ENCODE assay signal across 1 cellular context in genomic region chr10:3766046-3766761, GRCh38.
TF ChIP-seq lines count a peak whose summit lies in the region.

No MANE protein-coding gene starts in this region.

TF ChIP-seq in HepG2, 621 proteins besides CTCF, POLR2A, EP300 and RAD21 (continued from another document and continues in another):
- TF ChIP-seq SATB2 (CRISPR knock-in tag; IDR thresholded peaks at IDR 0.05) (no peak), PRMT3 (CRISPR knock-in tag; IDR thresholded peaks at IDR 0.05; ENCODE audit: borderline replicate concordance, low read depth) (no peak), ZNF367 (CRISPR knock-in tag; IDR thresholded peaks at IDR 0.05; ENCODE audit: borderline replicate concordance) (no peak), ZNF350 (CRISPR knock-in tag; IDR thresholded peaks at IDR 0.05; ENCODE audit: borderline replicate concordance, low read depth) (peak; percentile 61; the same call in 1 of the 2 replicates), GFI1 (CRISPR knock-in tag; IDR thresholded peaks at IDR 0.05; ENCODE audit: borderline replicate concordance) (no peak), FOSL2 (CRISPR knock-in tag; IDR thresholded peaks at IDR 0.05) (peak; percentile 69), NR2F2 (IDR thresholded peaks at IDR 0.05; ENCODE audit: borderline replicate concordance, low read depth) (no peak), ZNF558 (CRISPR knock-in tag; IDR thresholded peaks at IDR 0.05; ENCODE audit: borderline replicate concordance) (no peak), NBN (conservative IDR thresholded peaks at IDR 0.05) (no peak), ZNF710 (CRISPR knock-in tag; IDR thresholded peaks at IDR 0.05; ENCODE audit: borderline replicate concordance) (peak; percentile 55; the same call in 1 of the 2 replicates), UBTF (CRISPR knock-in tag; IDR thresholded peaks at IDR 0.05) (peak; percentile 65), ZNF329 (CRISPR knock-in tag; IDR thresholded peaks at IDR 0.05; ENCODE audit: low read depth) (no peak), ZNF383 (CRISPR knock-in tag; IDR thresholded peaks at IDR 0.05; ENCODE audit: borderline replicate concordance) (no peak), ZBTB43 (CRISPR knock-in tag; conservative IDR thresholded peaks at IDR 0.05) (peak; percentile 91; the same call in 1 of the 2 replicates), FOXJ3 (CRISPR knock-in tag; IDR thresholded peaks at IDR 0.05; ENCODE audit: borderline replicate concordance) (peak; percentile 28; the same call in 1 of the 2 replicates), MTA3 (CRISPR knock-in tag; IDR thresholded peaks at IDR 0.05) (no peak), TBX3 (IDR thresholded peaks at IDR 0.05; ENCODE audit: borderline replicate concordance) (no peak), SMAD3 (CRISPR knock-in tag; IDR thresholded peaks at IDR 0.05) (0 out of 2 replicates have a peak, but pooled peaks have one; percentile 49), AHDC1 (CRISPR knock-in tag; IDR thresholded peaks at IDR 0.05; ENCODE audit: borderline replicate concordance) (peak; percentile 95), ZNF569 (CRISPR knock-in tag; IDR thresholded peaks at IDR 0.05; ENCODE audit: borderline replicate concordance) (no peak), ZNF609 (CRISPR knock-in tag; IDR thresholded peaks at IDR 0.05; ENCODE audit: borderline replicate concordance) (peak; percentile 83; the same call in 1 of the 2 replicates), ISL2 (CRISPR knock-in tag; IDR thresholded peaks at IDR 0.05) (0 out of 2 replicates have a peak, but pooled peaks have one; percentile 54), ZNF678 (CRISPR knock-in tag; IDR thresholded peaks at IDR 0.05) (no peak), ARNT (IDR thresholded peaks at IDR 0.05) (no peak), ZNF414 (CRISPR knock-in tag; IDR thresholded peaks at IDR 0.05) (no peak), RBFOX2 (IDR thresholded peaks at IDR 0.05; ENCODE audit: low read depth, low read length) (0 out of 2 replicates have a peak, but pooled peaks have one; percentile 45), SPEN (CRISPR knock-in tag; IDR thresholded peaks at IDR 0.05; ENCODE audit: low read depth) (peak; percentile 73; the same call in 1 of the 2 replicates), ZNF776 (CRISPR knock-in tag; IDR thresholded peaks at IDR 0.05) (no peak), HOXD1 (CRISPR knock-in tag; IDR thresholded peaks at IDR 0.05) (no peak), ZNF816 (CRISPR knock-in tag; IDR thresholded peaks at IDR 0.05; ENCODE audit: borderline replicate concordance) (no peak), FOXK1 (CRISPR knock-in tag; IDR thresholded peaks at IDR 0.05; ENCODE audit: borderline replicate concordance, low read depth) (peak; percentile 84; the same call in 1 of the 2 replicates), BCL6 (CRISPR knock-in tag; IDR thresholded peaks at IDR 0.05) (peak; percentile 68), ZNF629 (CRISPR knock-in tag; conservative IDR thresholded peaks at IDR 0.05) (no peak), ZNF547 (CRISPR knock-in tag; IDR thresholded peaks at IDR 0.05) (no peak), POGZ (CRISPR knock-in tag; IDR thresholded peaks at IDR 0.05) (peak; percentile 35; the same call in 1 of the 2 replicates), ELF3 (CRISPR knock-in tag; IDR thresholded peaks at IDR 0.05) (peak; percentile 77)
- TF ChIP-seq, protein P1, sequence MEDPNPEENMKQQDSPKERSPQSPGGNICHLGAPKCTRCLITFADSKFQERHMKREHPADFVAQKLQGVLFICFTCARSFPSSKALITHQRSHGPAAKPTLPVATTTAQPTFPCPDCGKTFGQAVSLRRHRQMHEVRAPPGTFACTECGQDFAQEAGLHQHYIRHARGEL (CRISPR knock-in tag; IDR thresholded peaks at IDR 0.05), result no peak
- TF ChIP-seq, protein P2, sequence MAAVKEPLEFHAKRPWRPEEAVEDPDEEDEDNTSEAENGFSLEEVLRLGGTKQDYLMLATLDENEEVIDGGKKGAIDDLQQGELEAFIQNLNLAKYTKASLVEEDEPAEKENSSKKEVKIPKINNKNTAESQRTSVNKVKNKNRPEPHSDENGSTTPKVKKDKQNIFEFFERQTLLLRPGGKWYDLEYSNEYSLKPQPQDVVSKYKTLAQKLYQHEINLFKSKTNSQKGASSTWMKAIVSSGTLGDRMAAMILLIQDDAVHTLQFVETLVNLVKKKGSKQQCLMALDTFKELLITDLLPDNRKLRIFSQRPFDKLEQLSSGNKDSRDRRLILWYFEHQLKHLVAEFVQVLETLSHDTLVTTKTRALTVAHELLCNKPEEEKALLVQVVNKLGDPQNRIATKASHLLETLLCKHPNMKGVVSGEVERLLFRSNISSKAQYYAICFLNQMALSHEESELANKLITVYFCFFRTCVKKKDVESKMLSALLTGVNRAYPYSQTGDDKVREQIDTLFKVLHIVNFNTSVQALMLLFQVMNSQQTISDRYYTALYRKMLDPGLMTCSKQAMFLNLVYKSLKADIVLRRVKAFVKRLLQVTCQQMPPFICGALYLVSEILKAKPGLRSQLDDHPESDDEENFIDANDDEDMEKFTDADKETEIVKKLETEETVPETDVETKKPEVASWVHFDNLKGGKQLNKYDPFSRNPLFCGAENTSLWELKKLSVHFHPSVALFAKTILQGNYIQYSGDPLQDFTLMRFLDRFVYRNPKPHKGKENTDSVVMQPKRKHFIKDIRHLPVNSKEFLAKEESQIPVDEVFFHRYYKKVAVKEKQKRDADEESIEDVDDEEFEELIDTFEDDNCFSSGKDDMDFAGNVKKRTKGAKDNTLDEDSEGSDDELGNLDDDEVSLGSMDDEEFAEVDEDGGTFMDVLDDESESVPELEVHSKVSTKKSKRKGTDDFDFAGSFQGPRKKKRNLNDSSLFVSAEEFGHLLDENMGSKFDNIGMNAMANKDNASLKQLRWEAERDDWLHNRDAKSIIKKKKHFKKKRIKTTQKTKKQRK (IDR thresholded peaks at IDR 0.05; ENCODE audit: low read length), result no peak
- TF ChIP-seq, protein P3, sequence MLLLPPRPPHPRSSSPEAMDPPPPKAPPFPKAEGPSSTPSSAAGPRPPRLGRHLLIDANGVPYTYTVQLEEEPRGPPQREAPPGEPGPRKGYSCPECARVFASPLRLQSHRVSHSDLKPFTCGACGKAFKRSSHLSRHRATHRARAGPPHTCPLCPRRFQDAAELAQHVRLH (CRISPR knock-in tag; IDR thresholded peaks at IDR 0.05; ENCODE audit: borderline replicate concordance, low read depth), result no peak
